In genomic region chr12:124550123-124551089, GRCh38 we compare ENCODE assay signal across 8 cellular contexts. TPM values are rescaled to one million over a fixed set of nuclear protein-coding genes. Genes with fewer than 3 reads are reported as not detected.
DNase-seq lines count a peak whose midpoint lies in the region; ATAC-seq and TF ChIP-seq lines count a peak whose summit lies in the region.

No MANE protein-coding gene starts in this region.

- 0 out of 2 replicates have a peak overlapping the region, but pooled peaks have one; percentile 0 for H3K4me2 ChIP-seq in PC-3 (ENCODE audit: low read length)

- BruUV-seq in PC-3 (replicated peaks; lab: Mats Ljungman, UMichigan): no TSS peak

- ATAC-seq in PC-3 (peak; percentile 32), esophagus mucosa (peak; percentile 57), HG03571 (IDR thresholded peaks at IDR 0.05; ENCODE audit: unreplicated experiment) (no peak), GM18870 (IDR thresholded peaks at IDR 0.05; ENCODE audit: unreplicated experiment) (no peak), GM21786 (IDR thresholded peaks at IDR 0.05; ENCODE audit: unreplicated experiment) (no peak)

- no peak overlapping the region for H2AFZ ChIP-seq in PC-3 (ENCODE audit: low read length)

- no peak overlapping the region for H3K9ac ChIP-seq in PC-3 (ENCODE audit: low read length)

- DNase-seq in EH (ENCODE audit: low read depth) (peak; percentile 39), PC-3 (peak; percentile 27), progenitor cell of endocrine pancreas (ENCODE audit: low spot score, unreplicated experiment) (no peak)
- no peak for DNase-seq in stimulated activated naive CD4-positive, alpha-beta T cell treated with Interleukin-2 at 50 U/mL for 16 hours (lab: John Stamatoyannopoulos, UW)

- peaks cover 42% of the 10 kb centered on the region; the same call in 1 of the 2 replicates for H4K20me1 ChIP-seq in PC-3 (ENCODE audit: low read length)

- POLR2A ChIA-PET in PC-3 (lab: Charles Lee; ENCODE audit: unreplicated experiment): interaction anchor here (0.6 to 1.1 kb wide), 2 partner anchors 32 to 76 kb away, joined by 6 to 7 read pairs; no protein-coding TSS in a partner anchor

- H3F3A ChIP-seq in PC-3 (ENCODE audit: low read length, unreplicated experiment): no peaks in the 10 kb centered on the region

- no peak overlapping the region for H3K27ac ChIP-seq in PC-3 (ENCODE audit: low read length)

- H3K27me3 ChIP-seq in PC-3 (ENCODE audit: low read length): no peaks in the 10 kb centered on the region

- H3K4me3 Mint-ChIP-seq in progenitor cell of endocrine pancreas (ENCODE audit: low read depth): no peak overlapping the region

- intact Hi-C loops in PC-3 (cut with micrococcal nuclease): no loop called here

- no peak overlapping the region for H3K4me3 ChIP-seq in PC-3 (ENCODE audit: low read length)

- H3K79me2 ChIP-seq in PC-3 (ENCODE audit: low read length): peaks cover 97% of the 10 kb centered on the region

- no peak for TF ChIP-seq CTCF in PC-3 (conservative IDR thresholded peaks at IDR 0.05; ENCODE audit: low read depth, low read length)
- TF ChIP-seq CTCF in progenitor cell of endocrine pancreas (IDR thresholded peaks at IDR 0.05; ENCODE audit: unreplicated experiment): no peak

- H3K36me3 ChIP-seq in PC-3 (ENCODE audit: low read depth, low read length): peaks cover 5% of the 10 kb centered on the region; the same call in 1 of the 2 replicates

- no peaks in the 10 kb centered on the region for H3K9me2 ChIP-seq in PC-3 (replicated peaks; ENCODE audit: low read length)

- H3K36me3 Mint-ChIP-seq in progenitor cell of endocrine pancreas (ENCODE audit: insufficient read depth): peaks cover 4% of the 10 kb centered on the region

- no peaks in the 10 kb centered on the region for H3K9me3 ChIP-seq in PC-3 (ENCODE audit: low read length)

- H3K4me1 Mint-ChIP-seq in progenitor cell of endocrine pancreas (ENCODE audit: low read depth): peaks cover 26% of the 10 kb centered on the region

- peak overlapping the region; percentile 82 for H3K27ac Mint-ChIP-seq in progenitor cell of endocrine pancreas

- no peaks in the 10 kb centered on the region for H3K9me3 Mint-ChIP-seq in progenitor cell of endocrine pancreas (ENCODE audit: low read depth)

- CTCF ChIA-PET in PC-3 (lab: Charles Lee): no interaction called here

- H3K4me1 ChIP-seq in PC-3 (ENCODE audit: insufficient read depth, low read length): peaks cover 25% of the 10 kb centered on the region

- H3K27me3 Mint-ChIP-seq in progenitor cell of endocrine pancreas: no peaks in the 10 kb centered on the region

RNA-seq across cellular contexts. Expression of gene NCOR2, which starts 17.0 kb away (rescaled TPM):
- total RNA-seq in PC-3 (2014; rRNA removed) (117 and 218 TPM in 2 replicates), esophagus mucosa (60.3 TPM), progenitor cell of endocrine pancreas (218 and 251 TPM in 2 replicates)

Comparison
In these comparisons a context has a peak if more than half of its experiments do, and no peak if none do; other contexts are left out.
1. DNase-seq: peak in EH (single experiment) and PC-3 (single experiment); none in progenitor cell of endocrine pancreas (single experiment) and stimulated activated naive CD4-positive, alpha-beta T cell treated with Interleukin-2 at 50 U/mL for 16 hours (single experiment).
2. ATAC-seq: peak in PC-3 (single experiment) and esophagus mucosa (single experiment); none in HG03571 (single experiment), GM18870 (single experiment) and GM21786 (single experiment).